In the genomic region with DNA sequence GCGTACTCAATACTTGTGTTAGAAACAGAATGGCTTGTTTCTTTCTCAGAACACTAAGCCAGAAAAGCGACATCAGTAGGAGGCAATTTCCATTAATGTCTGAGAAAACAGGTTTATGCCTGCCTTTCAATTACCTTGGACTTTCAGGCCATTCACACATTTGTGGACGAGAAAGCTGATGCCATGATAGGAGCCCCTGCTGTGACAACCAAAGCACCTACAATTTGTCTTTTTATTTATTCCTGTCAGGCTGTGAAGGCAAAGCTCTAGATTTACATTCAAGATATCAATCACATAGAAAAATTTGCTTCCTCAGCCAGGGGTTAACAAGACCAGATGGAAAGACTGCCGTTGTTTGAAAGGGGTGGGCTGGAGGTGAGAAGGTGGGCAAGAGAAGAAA, we compare ENCODE assay signal across 23 cellular contexts.
"Had no signal": no experiment of that assay in that cellular context is flagged by ENCODE, and none has a peak within 500 bp of the region (broad histone marks: within the 10 kb centered on the region; RNA-seq: fewer than 3 reads in every experiment).

No MANE protein-coding gene starts in this region.

- H3K36me3 ChIP-seq: breast epithelium, gastrocnemius medialis, neural progenitor cell had no signal

- H3K27ac ChIP-seq: breast epithelium, gastrocnemius medialis, heart left ventricle, neural progenitor cell, testis, VCaP had no signal

- H2AFZ ChIP-seq: neural progenitor cell had no signal

- H3K9me3 Mint-ChIP-seq: activated CD4-positive, alpha-beta T cell treated with anti-CD3 and anti-CD28 coated beads, Interleukin-2, amount 10 ng/mL, durations not matched to agents 24 days and 14 days; activated naive CD4-positive, alpha-beta T cell treated with anti-CD3 and anti-CD28 coated beads, Interleukin-2, amount 50 U/mL, for 72 hours; neural progenitor cell; T-helper 2 cell treated with Interferon-gamma antibody and Interleukin-4, amounts not matched to agents 5 μg/mL and 100 μg/mL, for 36 hours; type B pancreatic cell had no signal

- H3K4me1 Mint-ChIP-seq: activated CD4-positive, alpha-beta T cell treated with anti-CD3 and anti-CD28 coated beads, Interleukin-2, amount 10 ng/mL, durations not matched to agents 24 days and 14 days; central memory CD8-positive, alpha-beta T cell; naive B cell; T-cell had no signal

- H3K4me1 ChIP-seq: breast epithelium, gastrocnemius medialis, neural progenitor cell, testis had no signal

- H3K36me3 Mint-ChIP-seq: activated naive CD4-positive, alpha-beta T cell treated with anti-CD3 and anti-CD28 coated beads, Interleukin-2, amount 50 U/mL, for 72 hours; naive B cell; neural progenitor cell; T-cell; type B pancreatic cell had no signal

- H3K27me3 ChIP-seq: breast epithelium, gastrocnemius medialis, heart left ventricle, neural progenitor cell, testis had no signal

- H3K27me3 Mint-ChIP-seq: activated CD4-positive, alpha-beta T cell treated with anti-CD3 and anti-CD28 coated beads, Interleukin-2, amount 10 ng/mL, durations not matched to agents 24 days and 14 days; type B pancreatic cell had no signal

- H3K4me3 Mint-ChIP-seq: activated CD4-positive, alpha-beta T cell treated with anti-CD3 and anti-CD28 coated beads, Interleukin-2, amount 10 ng/mL, durations not matched to agents 24 days and 14 days; activated CD8-positive, alpha-beta T cell treated with anti-CD3 and anti-CD28 coated beads for 36 hours; central memory CD8-positive, alpha-beta T cell; naive B cell; neural progenitor cell; T-cell; T-helper 2 cell treated with Interferon-gamma antibody and Interleukin-4, amounts not matched to agents 5 μg/mL and 100 μg/mL, for 36 hours; type B pancreatic cell had no signal

- H3K4me3 ChIP-seq: breast epithelium, gastrocnemius medialis, heart left ventricle, neural progenitor cell, testis had no signal

- H3K4me2 ChIP-seq: neural progenitor cell had no signal

- H3K27ac Mint-ChIP-seq: activated CD4-positive, alpha-beta T cell treated with anti-CD3 and anti-CD28 coated beads, Interleukin-2, amount 10 ng/mL, durations not matched to agents 24 days and 14 days; activated CD8-positive, alpha-beta T cell treated with anti-CD3 and anti-CD28 coated beads for 36 hours; activated naive CD4-positive, alpha-beta T cell treated with anti-CD3 and anti-CD28 coated beads, Interleukin-2, amount 50 U/mL, for 72 hours; naive B cell; neural progenitor cell; T-cell; T-helper 2 cell treated with Interferon-gamma antibody and Interleukin-4, amounts not matched to agents 5 μg/mL and 100 μg/mL, for 36 hours; type B pancreatic cell had no signal

- H3K9ac ChIP-seq: neural progenitor cell had no signal

- DNase-seq: activated CD4-positive, alpha-beta T cell treated with anti-CD3 and anti-CD28 coated beads, Interleukin-2, amount 10 ng/mL, durations not matched to agents 24 days and 14 days; activated CD8-positive, alpha-beta T cell treated with anti-CD3 and anti-CD28 coated beads for 36 hours; activated gamma-delta T cell treated with Interleukin-2 at 50 U/mL for 16 hours; activated T-cell treated with anti-CD3 and anti-CD28 coated beads, Interleukin-2, amount 50 U/mL, for 1 hour; aorta; effector memory CD4-positive, alpha-beta T cell; gastrocnemius medialis; heart left ventricle; naive B cell; stimulated activated CD4-positive, alpha-beta T cell treated with anti-CD3 and anti-CD28 coated beads, Interleukin-4, amount 100 ng/mL, for 1 hour; stimulated activated naive CD4-positive, alpha-beta T cell; T-cell; testis had no signal

- ATAC-seq: activated CD4-positive, CD25-positive, alpha-beta regulatory T cell treated with anti-CD3 and anti-CD28 coated beads, Interleukin-2, amount 50 U/mL, for 24 hours; activated CD8-positive, alpha-beta T cell treated with anti-CD3 and anti-CD28 coated beads for 36 hours; activated naive CD4-positive, alpha-beta T cell treated with anti-CD3 and anti-CD28 coated beads, Interleukin-2, amount 50 U/mL, for 72 hours; esophagus mucosa; gastrocnemius medialis; heart left ventricle; sciatic nerve; T-cell had no signal

- H3K9me3 ChIP-seq: breast epithelium, gastrocnemius medialis, testis had no signal
